In genomic region chr11:10305262-10305963, GRCh38 we compare ENCODE assay signal across 8 cellular contexts. TPM values are rescaled to one million over a fixed set of nuclear protein-coding genes. Genes with fewer than 3 reads are reported as not detected.
DNase-seq lines count a peak whose midpoint lies in the region; ATAC-seq and TF ChIP-seq lines count a peak whose summit lies in the region.

No MANE protein-coding gene starts in this region.

- no peak for ATAC-seq in HG03045 (IDR thresholded peaks at IDR 0.05; ENCODE audit: unreplicated experiment)
- no peak for ATAC-seq in HG03439 (IDR thresholded peaks at IDR 0.05; ENCODE audit: unreplicated experiment)

- peaks cover 36% of the 10 kb centered on the region for H3K27me3 ChIP-seq in mucosa of stomach (ENCODE audit: control insufficient read depth, insufficient read depth, low read length)

- peak overlapping the region; percentile 84 for H3K9ac ChIP-seq in mucosa of stomach (ENCODE audit: low read length)

- no peaks in the 10 kb centered on the region for H3K36me3 ChIP-seq in mucosa of stomach (ENCODE audit: control insufficient read depth, insufficient read depth, low read length)

- DNase-seq in AG09309 (ENCODE audit: low read depth) (no peak), HFF-Myc (ENCODE audit: extremely low read depth, low read depth) (no peak), epithelial cell of proximal tubule (ENCODE audit: low read depth) (no peak), GDM1 (lab: John Stamatoyannopoulos, UW) (no peak)

- TF ChIP-seq CTCF in AG09309 (IDR thresholded peaks at IDR 0.05; ENCODE audit: control insufficient read depth, insufficient read depth, low read depth, low read length, missing control alignments) (no peak), HFF-Myc (IDR thresholded peaks at IDR 0.05; ENCODE audit: low read depth, low read length, missing control alignments) (no peak), VCaP (conservative IDR thresholded peaks at IDR 0.05) (no peak), epithelial cell of proximal tubule (conservative IDR thresholded peaks at IDR 0.05; ENCODE audit: low read depth, low read length) (no peak)

- peaks cover 68% of the 10 kb centered on the region for H3K4me1 ChIP-seq in mucosa of stomach (ENCODE audit: control insufficient read depth, insufficient read depth, low read length)

- peak overlapping the region; percentile 98 for H3K4me3 ChIP-seq in AG09309 (ENCODE audit: control insufficient read depth, low read depth, low read length)
- peak overlapping the region; percentile 79 for H3K4me3 ChIP-seq in HFF-Myc (replicated peaks; ENCODE audit: low read depth, low read length)
- H3K4me3 ChIP-seq in epithelial cell of proximal tubule (ENCODE audit: low read depth, low read length), result peak overlapping the region; percentile 87
- peak overlapping the region; percentile 98 for H3K4me3 ChIP-seq in mucosa of stomach (ENCODE audit: low read length)

- H3K27ac ChIP-seq in VCaP, result peak overlapping the region; percentile 96

- no peaks in the 10 kb centered on the region for H3K9me3 ChIP-seq in mucosa of stomach (ENCODE audit: control insufficient read depth, low read length)

RNA-seq across cellular contexts. Expression of gene ADM, which starts 0.5 kb away (rescaled TPM):
- 41.2 and 74.2 TPM in 2 replicates for total RNA-seq in epithelial cell of proximal tubule

RNA-seq across cellular contexts. Expression of gene SBF2, which starts 11.4 kb away (rescaled TPM):
- 15.6 and 26.2 TPM in 2 replicates for total RNA-seq in epithelial cell of proximal tubule
